9 cellular contexts compared by ENCODE assay signal in the genomic region with DNA sequence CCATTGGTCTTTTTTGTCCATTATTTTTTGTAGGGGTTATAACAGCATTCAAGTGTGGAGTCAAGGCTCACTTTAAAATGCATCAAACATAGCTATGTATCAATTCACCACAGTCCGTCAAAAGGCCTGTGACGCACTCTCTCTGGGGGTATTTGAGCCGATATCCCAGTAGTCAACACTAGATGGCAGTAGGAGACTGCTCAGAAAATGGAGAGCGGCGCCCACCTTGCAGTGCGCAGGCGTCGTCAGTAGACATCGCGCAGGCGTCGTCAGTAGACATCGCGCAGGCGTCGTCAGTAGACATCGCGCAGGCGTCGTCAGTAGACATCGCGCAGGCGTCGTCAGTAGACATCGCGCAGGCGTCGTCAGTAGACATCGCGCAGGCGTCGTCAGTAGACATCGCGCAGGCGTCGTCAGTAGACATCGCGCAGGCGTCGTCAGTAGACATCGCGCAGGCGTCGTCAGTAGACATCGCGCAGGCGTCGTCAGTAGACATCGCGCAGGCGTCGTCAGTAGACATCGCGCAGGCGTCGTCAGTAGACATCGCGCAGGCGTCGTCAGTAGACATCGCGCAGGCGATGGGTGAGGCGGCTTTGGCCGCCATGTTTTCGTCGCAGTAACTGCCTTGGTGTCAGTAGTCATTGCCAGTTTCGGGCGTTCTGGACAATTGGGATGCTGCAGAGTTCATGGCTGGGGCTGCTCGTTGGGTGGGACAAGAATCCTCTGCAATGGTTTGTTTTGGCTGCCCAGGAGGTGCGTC. TPM values are rescaled to one million over a fixed set of nuclear protein-coding genes. Genes with fewer than 3 reads are reported as not detected.
DNase-seq lines count a peak whose midpoint lies in the region; ATAC-seq, FAIRE-seq and TF ChIP-seq lines count a peak whose summit lies in the region.
"Not testable (repeated sequence)": the region's sequence is repeated elsewhere in the genome, so short reads cannot be mapped to it uniquely, and the experiment has no call there.
"Had no signal": no experiment of that assay in that cellular context is flagged by ENCODE, and none has a peak within 500 bp of the region (broad histone marks: within the 10 kb centered on the region; RNA-seq: fewer than 3 reads in every experiment).

No MANE protein-coding gene starts in this region.

- not testable (repeated sequence) for H3K9me2 ChIP-seq in DOHH2 (replicated peaks; ENCODE audit: control insufficient read depth, low read length)

- H3K27ac ChIP-seq in DOHH2 (ENCODE audit: low read depth, low read length); endothelial cell of umbilical vein (ENCODE audit: insufficient read depth, low read depth, low read length); pancreas: not testable (repeated sequence)
- peak overlapping the region in 2 of 4 donors; percentile 19 to 72 for H3K27ac ChIP-seq in transverse colon

- dilution Hi-C loops in endothelial cell of umbilical vein (cut with MboI; ENCODE audit: extremely low pct_ligation_motif_present, low sequenced_read_pairs), result not testable (repeated sequence)

- H3K27me3 Mint-ChIP-seq in activated naive CD4-positive, alpha-beta T cell treated with anti-CD3 and anti-CD28 coated beads for 36 hours (ENCODE audit: low read depth), result peaks cover 65% of the 10 kb centered on the region

- POLR2A ChIA-PET in endothelial cell of umbilical vein (lab: Charles Lee), result not testable (repeated sequence)

- H3K9me3 ChIP-seq in DOHH2 (ENCODE audit: control insufficient read depth, insufficient read depth, low read length); endothelial cell of umbilical vein (replicated peaks; ENCODE audit: control insufficient read depth, insufficient read depth, low read length); pancreas; transverse colon: not testable (repeated sequence)

- CTCF ChIA-PET in activated naive CD4-positive, alpha-beta T cell treated with anti-CD3 and anti-CD28 coated beads for 36 hours (lab: Charles Lee), result interaction anchor here (0.6 to 3.5 kb wide), 19 partner anchors 11 to 189 kb away, joined by 3 to 38 read pairs (median 3); no protein-coding TSS in a partner anchor
- CTCF ChIA-PET in endothelial cell of umbilical vein (lab: Charles Lee), result interaction anchor here (0.5 to 7.7 kb wide), 29 partner anchors 9 to 435 kb away, joined by 3 to 460 read pairs (median 4); a partner anchor contains a TSS

- H3K4me3 ChIP-seq in DOHH2 (ENCODE audit: low read length); endothelial cell of umbilical vein (replicated peaks in 1 of 3; ENCODE audit: insufficient read depth in 1 of 3, low read depth in 1 of 3, low read length in 3 of 3); pancreas; transverse colon: not testable (repeated sequence)

- not testable (repeated sequence) for H3K4me3 Mint-ChIP-seq in activated naive CD4-positive, alpha-beta T cell treated with anti-CD3 and anti-CD28 coated beads for 36 hours

- WGBS in pancreas, 2 donors, result 23 to 24% methylated on average over 34 to 43 of the region's 71 CpGs
- WGBS in transverse colon (ENCODE audit: low coverage in 1 of 2), 2 donors, result 50 to 52% methylated on average over 2 to 41 of the region's 71 CpGs

- not testable (repeated sequence) for H4K20me1 ChIP-seq in DOHH2 (ENCODE audit: control insufficient read depth, insufficient read depth, low read depth, low read length); endothelial cell of umbilical vein (replicated peaks; ENCODE audit: control insufficient read depth, extremely low read depth, insufficient read depth, low read length)

- H3F3A ChIP-seq in DOHH2 (ENCODE audit: control insufficient read depth, insufficient read depth), result not testable (repeated sequence)

- not testable (repeated sequence) for H3K79me2 ChIP-seq in DOHH2 (ENCODE audit: control insufficient read depth, low read length); endothelial cell of umbilical vein (ENCODE audit: control insufficient read depth, insufficient read depth, low read length)

- peaks cover 26% of the 10 kb centered on the region for H3K27me3 ChIP-seq in DOHH2 (ENCODE audit: control insufficient read depth, low read length)
- peaks cover 32 to 52% of the 10 kb centered on the region in 2 experiments for H3K27me3 ChIP-seq in endothelial cell of umbilical vein (ENCODE audit: control insufficient read depth in 2 of 2, insufficient read depth in 2 of 2, low read length in 2 of 2)
- peaks cover 0 to 26% (median 10%) of the 10 kb centered on the region in 4 donors for H3K27me3 ChIP-seq in pancreas
- peaks cover 67% of the 10 kb centered on the region for H3K27me3 ChIP-seq in transverse colon

- H3K9me3 Mint-ChIP-seq in activated naive CD4-positive, alpha-beta T cell treated with anti-CD3 and anti-CD28 coated beads for 36 hours, result not testable (repeated sequence)

- H3K4me1 ChIP-seq in DOHH2 (ENCODE audit: control insufficient read depth, low read length); endothelial cell of umbilical vein (ENCODE audit: control insufficient read depth, extremely low read depth, insufficient read depth, low read length); pancreas: not testable (repeated sequence)
- H3K4me1 ChIP-seq in transverse colon, result peaks cover 0 to 14% (median 8%) of the 10 kb centered on the region in 4 donors

- peak; percentile 24 for FAIRE-seq in endothelial cell of umbilical vein (lab: Jason Lieb, UNC)
- FAIRE-seq in pancreas (lab: Jason Lieb, UNC), result not testable (repeated sequence)

- in situ Hi-C loops in transverse colon (cut with MboI; ENCODE audit: low pct_ligation_motif_present in 1 of 4, low pct_unique_long_range_greater_than_20kb in 1 of 4, low sequenced_read_pairs in 3 of 4), result loop anchor here in 2 of 4 donors (25.0 kb wide), 1 partner anchor 184 kb away; no protein-coding TSS in a partner anchor

- peak; percentile 62 to 87 (median 82) for ATAC-seq in pancreas

- not testable (repeated sequence) for H3K36me3 Mint-ChIP-seq in activated naive CD4-positive, alpha-beta T cell treated with anti-CD3 and anti-CD28 coated beads for 36 hours (ENCODE audit: low read depth)

- H3K36me3 ChIP-seq in DOHH2 (ENCODE audit: control insufficient read depth, low read length); endothelial cell of umbilical vein (ENCODE audit: control insufficient read depth in 2 of 2, extremely low read depth in 1 of 2, insufficient read depth in 2 of 2, low read length in 2 of 2); pancreas; transverse colon: not testable (repeated sequence)

- not testable (repeated sequence) for H3K9me1 ChIP-seq in endothelial cell of umbilical vein (replicated peaks; ENCODE audit: control insufficient read depth, extremely low read depth, insufficient read depth, low read length)

- TF ChIP-seq CTCF in DOHH2 (IDR thresholded peaks at IDR 0.05; ENCODE audit: low read depth, low read length, poor library complexity, severe bottlenecking) (peak; percentile 53), endothelial cell of umbilical vein (IDR thresholded peaks at IDR 0.05; ENCODE audit: extremely low read depth in 1 of 2, insufficient read depth in 1 of 2, low read depth in 1 of 2, low read length in 2 of 2) (peak; percentile 50 to 58), pancreas (IDR thresholded peaks at IDR 0.05) (peak in 3 of 4 donors; percentile 18 to 38 (median 28)), transverse colon (IDR thresholded peaks at IDR 0.05) (peak; percentile 41 to 64 (median 48))

- not testable (repeated sequence) for BruUV-seq in endothelial cell of umbilical vein (replicated peaks; lab: Mats Ljungman, UMichigan)

- TF ChIP-seq EP300 in Ishikawa (IDR thresholded peaks at IDR 0.05; ENCODE audit: borderline replicate concordance); transverse colon (IDR thresholded peaks at IDR 0.05; ENCODE audit: low read depth): not testable (repeated sequence)

- not testable (repeated sequence) for H3K9ac ChIP-seq in endothelial cell of umbilical vein (replicated peaks; ENCODE audit: extremely low read depth, insufficient read depth, low read length)

- not testable (repeated sequence) for H3K4me2 ChIP-seq in DOHH2 (ENCODE audit: low read length); endothelial cell of umbilical vein (ENCODE audit: insufficient read depth, low read length)

- H2AFZ ChIP-seq in endothelial cell of umbilical vein (ENCODE audit: low read depth, low read length), result peak overlapping the region; percentile 4

- peak; percentile 82 for TF ChIP-seq RAD21 in Ishikawa (IDR thresholded peaks at IDR 0.05; ENCODE audit: low read depth)

- DNase-seq in OCI-M1 (lab: John Stamatoyannopoulos, UW), result peak; percentile 43
- peak; percentile 53 for DNase-seq in activated naive CD4-positive, alpha-beta T cell treated with anti-CD3 and anti-CD28 coated beads for 36 hours
- DNase-seq in endothelial cell of umbilical vein (ENCODE audit: low read depth, low spot score), result peak; percentile 74
- DNase-seq in inferior parietal cortex (ENCODE audit: extremely low spot score), result peak; percentile 86
- peak in 4 of 6 donors; percentile 20 to 47 (median 43) for DNase-seq in pancreas
- peak; percentile 21 for DNase-seq in transverse colon

- intact Hi-C loops in activated naive CD4-positive, alpha-beta T cell treated with anti-CD3 and anti-CD28 coated beads for 36 hours (cut with micrococcal nuclease), result loop anchor here (1.0 kb wide), 2 partner anchors 111 to 187 kb away; no protein-coding TSS in a partner anchor
- intact Hi-C loops in endothelial cell of umbilical vein (cut with micrococcal nuclease), result loop anchor here (1.0 kb wide), 3 partner anchors 111 to 324 kb away; no protein-coding TSS in a partner anchor
- intact Hi-C loops in pancreas (cut with DNase I), result not testable (repeated sequence)
- intact Hi-C loops in transverse colon (cut with DNase I; ENCODE audit: low total_unique reads), result loop anchor here (5.0 kb wide), 1 partner anchor 189 kb away; no protein-coding TSS in a partner anchor

- TF ChIP-seq POLR2A in endothelial cell of umbilical vein (IDR thresholded peaks at IDR 0.05; ENCODE audit: low read depth, low read length); transverse colon (IDR thresholded peaks at IDR 0.05): not testable (repeated sequence)

- H3K4me1 Mint-ChIP-seq in activated naive CD4-positive, alpha-beta T cell treated with anti-CD3 and anti-CD28 coated beads for 36 hours (ENCODE audit: low read depth), result peaks cover 12% of the 10 kb centered on the region

- H3K27ac Mint-ChIP-seq in activated naive CD4-positive, alpha-beta T cell treated with anti-CD3 and anti-CD28 coated beads for 36 hours, result not testable (repeated sequence)

RNA-seq across cellular contexts. Expression of a gene that starts 38.0 kb away (rescaled TPM):
- total RNA-seq in activated naive CD4-positive, alpha-beta T cell treated with anti-CD3 and anti-CD28 coated beads for 36 hours, result not detected
- total RNA-seq in endothelial cell of umbilical vein, result not detected in 2 replicates
- polyA plus RNA-seq in endothelial cell of umbilical vein, result not detected in 2 replicates
- polyA plus RNA-seq in endothelial cell of umbilical vein (2011; cell fraction: cytosol; rRNA removed), result not detected in 2 replicates
- not detected in 2 replicates for polyA plus RNA-seq in endothelial cell of umbilical vein (2011; cell fraction: nucleus; rRNA removed)
- not detected in 2 replicates for polyA plus RNA-seq in endothelial cell of umbilical vein (2012)
- polyA minus RNA-seq in endothelial cell of umbilical vein, result not detected in 2 replicates
- not detected for polyA minus RNA-seq in endothelial cell of umbilical vein (2011; cell fraction: cytosol; rRNA and poly(A)+ RNA removed)
- polyA minus RNA-seq in endothelial cell of umbilical vein (2011; cell fraction: nucleus; rRNA and poly(A)+ RNA removed), result not detected in 2 replicates
- total RNA-seq in pancreas, result under 1 TPM in 2 of 6 donors, not detected in 4; 0.15 to 0.28 TPM
- polyA plus RNA-seq in pancreas, result under 1 TPM; 0.04 to 0.21 TPM
- total RNA-seq in transverse colon, result not detected
- total RNA-seq: renal cortical epithelial cell had no signal

RNA-seq across cellular contexts. Expression of a gene that starts 45.7 kb away (rescaled TPM):
- not detected for total RNA-seq in activated naive CD4-positive, alpha-beta T cell treated with anti-CD3 and anti-CD28 coated beads for 36 hours
- total RNA-seq in endothelial cell of umbilical vein (not detected in 2 replicates), pancreas (not detected), transverse colon (not detected)
- polyA plus RNA-seq in endothelial cell of umbilical vein (not detected in 2 replicates), pancreas (not detected)
- not detected in 2 replicates for polyA plus RNA-seq in endothelial cell of umbilical vein (2011; cell fraction: cytosol; rRNA removed)
- not detected in 2 replicates for polyA plus RNA-seq in endothelial cell of umbilical vein (2011; cell fraction: nucleus; rRNA removed)
- polyA plus RNA-seq in endothelial cell of umbilical vein (2012), result not detected in 2 replicates
- not detected in 2 replicates for polyA minus RNA-seq in endothelial cell of umbilical vein
- polyA minus RNA-seq in endothelial cell of umbilical vein (2011; cell fraction: cytosol; rRNA and poly(A)+ RNA removed), result not detected
- polyA minus RNA-seq in endothelial cell of umbilical vein (2011; cell fraction: nucleus; rRNA and poly(A)+ RNA removed), result not detected in 2 replicates
- total RNA-seq: renal cortical epithelial cell had no signal

RNA-seq across cellular contexts. Expression of a gene that starts 55.9 kb away (rescaled TPM):
- not detected for total RNA-seq in activated naive CD4-positive, alpha-beta T cell treated with anti-CD3 and anti-CD28 coated beads for 36 hours
- total RNA-seq in endothelial cell of umbilical vein (not detected in 2 replicates), pancreas (under 1 TPM in 1 of 6 donors, not detected in 5; 0.20 TPM), transverse colon (not detected)
- polyA plus RNA-seq in endothelial cell of umbilical vein (not detected in 2 replicates), pancreas (not detected)
- polyA plus RNA-seq in endothelial cell of umbilical vein (2011; cell fraction: cytosol; rRNA removed), result not detected in 2 replicates
- not detected in 2 replicates for polyA plus RNA-seq in endothelial cell of umbilical vein (2011; cell fraction: nucleus; rRNA removed)
- not detected in 2 replicates for polyA plus RNA-seq in endothelial cell of umbilical vein (2012)
- not detected in 2 replicates for polyA minus RNA-seq in endothelial cell of umbilical vein
- polyA minus RNA-seq in endothelial cell of umbilical vein (2011; cell fraction: cytosol; rRNA and poly(A)+ RNA removed), result not detected
- polyA minus RNA-seq in endothelial cell of umbilical vein (2011; cell fraction: nucleus; rRNA and poly(A)+ RNA removed), result not detected in 2 replicates
- total RNA-seq: renal cortical epithelial cell had no signal

Comparison
In these comparisons a context has a peak if more than half of its experiments do, and no peak if none do; other contexts are left out.
1. DNase-seq: peak in every context shown above with its lines; median percentile 86 in inferior parietal cortex; 74 in endothelial cell of umbilical vein; 53 in activated naive CD4-positive, alpha-beta T cell treated with anti-CD3 and anti-CD28 coated beads for 36 hours; 43 in OCI-M1; 43 in pancreas; 21 in transverse colon.